ENCODE assay signal across 8 cellular contexts in the genomic region with DNA sequence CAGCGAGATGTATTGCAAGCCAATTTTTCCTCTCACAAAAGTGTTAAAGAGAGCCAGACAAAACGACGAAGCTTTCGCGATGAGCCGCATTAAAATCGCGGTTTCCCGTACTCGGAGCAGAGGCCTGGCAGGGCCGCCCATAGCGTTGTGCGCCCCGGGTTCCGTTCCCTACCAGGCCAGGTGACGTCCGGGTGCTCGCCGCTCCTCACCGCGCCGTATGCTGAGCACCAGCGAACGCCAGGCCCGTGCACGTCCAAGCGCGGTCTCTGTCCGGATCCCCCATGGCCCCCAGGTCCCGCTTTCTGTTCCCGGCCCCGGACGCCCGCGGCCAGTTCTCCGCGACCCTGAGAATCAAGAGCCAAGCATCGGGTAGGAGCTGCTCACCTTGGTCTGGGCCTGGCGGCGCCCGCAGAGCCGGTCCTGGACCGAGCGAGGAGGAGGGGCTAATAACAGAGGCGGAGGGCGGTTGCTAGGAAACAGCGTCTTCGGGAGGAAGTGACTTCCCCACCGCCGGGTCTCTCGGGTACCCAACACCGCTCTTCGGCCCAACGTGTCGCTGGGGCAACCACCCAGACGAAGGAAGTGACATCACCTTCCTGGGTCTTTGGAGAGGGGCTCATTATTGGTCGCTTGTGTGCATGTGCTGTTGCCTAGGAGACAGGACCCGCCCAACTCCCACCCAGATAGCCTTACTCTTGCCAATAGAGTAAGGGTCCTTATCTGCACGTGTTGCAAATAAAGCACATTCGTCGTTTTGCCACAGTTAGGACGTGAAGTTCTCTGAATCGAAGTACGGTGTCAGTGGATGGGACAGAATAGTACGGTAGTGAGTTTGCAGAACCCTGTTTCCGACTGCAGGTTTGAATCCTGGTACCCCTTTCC.
DNase-seq lines count a peak whose midpoint lies in the region; ATAC-seq and TF ChIP-seq lines count a peak whose summit lies in the region.

Gene MAP9, minus strand, starts transcription at position 579 of the 882 bp plus-strand sequence. CDS start 1,115 bp downstream, outside the sequence.

- peak; percentile 92 for DNase-seq in GM13977 (ENCODE audit: low spot score)
- DNase-seq in NCI-H187 (lab: John Stamatoyannopoulos, UW): peak; percentile 12 to 66
- DNase-seq in activated CD4-positive, CD25-positive, alpha-beta regulatory T cell (lab: John Stamatoyannopoulos, UW): peak; percentile 62 to 80 (median 70)
- DNase-seq in cardiac fibroblast (ENCODE audit: low read depth in 2 of 2): peak; percentile 96
- peak; percentile 90 for DNase-seq in inferior parietal cortex (ENCODE audit: extremely low spot score)
- DNase-seq in stimulated activated CD4-positive, alpha-beta T cell treated with anti-CD3 and anti-CD28 coated beads, Interleukin-12 subunit alpha, Interleukin-12 subunit beta, amount 100 ng/mL, for 48 hours (ENCODE audit: low read depth in 2 of 3, low spot score in 1 of 3): peak; percentile 78 to 83 (median 81)
- DNase-seq in GF-D8 (lab: John Stamatoyannopoulos, UW): no peak

- peak within 1 kb of the TSS; percentile 75 to 83 for H3K4me3 ChIP-seq in cardiac fibroblast (replicated peaks in 1 of 2; ENCODE audit: low read depth in 2 of 2, low read length in 2 of 2)

- ATAC-seq in HG02763 (IDR thresholded peaks at IDR 0.05; ENCODE audit: unreplicated experiment): peak; percentile 99

- no peak for TF ChIP-seq CTCF in GM13977 (IDR thresholded peaks at IDR 0.05; ENCODE audit: extremely low read depth, insufficient read depth, missing control alignments)
- no peak for TF ChIP-seq CTCF in cardiac fibroblast (IDR thresholded peaks at IDR 0.05; ENCODE audit: low read depth, low read length)

- in situ Hi-C loops in GM13977 (cut with MboI; ENCODE audit: low pct_unique_long_range_greater_than_20kb, low sequenced_read_pairs, unreplicated experiment): loop anchor here (10.0 kb wide), 1 partner anchor 822 kb away; the partner anchor contains the start of gene PLRG1
